Comparison of ENCODE assay signal across 11 cellular contexts in genomic region chr14:51849095-51849494, GRCh38. TPM values are rescaled to one million over a fixed set of nuclear protein-coding genes. Genes with fewer than 3 reads are reported as not detected.
A peak's percentile ranks its signal among the peaks of the same experiment; 100 is the strongest.
DNase-seq lines count a peak whose midpoint lies in the region; ATAC-seq and TF ChIP-seq lines count a peak whose summit lies in the region.
"Had no signal": no experiment of that assay in that cellular context is flagged by ENCODE, and none has a peak within 500 bp of the region (broad histone marks: within the 10 kb centered on the region; RNA-seq: fewer than 3 reads in every experiment).

No MANE protein-coding gene starts in this region.

- no peak overlapping the region for H3T11ph ChIP-seq in H9 (ENCODE audit: low read length)

- H3K4me3 Mint-ChIP-seq in CD14-positive monocyte = no peak overlapping the region
- H3K4me3 Mint-ChIP-seq in H9 = no peak overlapping the region

- H3K36me3 Mint-ChIP-seq in CD14-positive monocyte = no peaks in the 10 kb centered on the region
- H3K36me3 Mint-ChIP-seq in H9 (ENCODE audit: insufficient read depth in 1 of 3, low read depth in 3 of 3) = no peaks in the 10 kb centered on the region

- H3K4ac ChIP-seq in H9 (ENCODE audit: low read depth, low read length) = no peak overlapping the region; the same call in 1 of the 2 replicates

- H3K4me1 Mint-ChIP-seq in CD14-positive monocyte (peaks cover 53% of the 10 kb centered on the region), H9 (peaks cover 24% of the 10 kb centered on the region in 2 experiments)

- H3K14ac ChIP-seq in H9 (ENCODE audit: insufficient read depth, low read length) = no peak overlapping the region

- H3K79me1 ChIP-seq in H9 (ENCODE audit: insufficient read depth, low read depth, low read length, poor library complexity, severe bottlenecking) = no peaks in the 10 kb centered on the region

- H4K8ac ChIP-seq in H9 (replicated peaks; ENCODE audit: insufficient read length, low read depth, low read length) = no peak overlapping the region

- no peak for TF ChIP-seq CTCF in CD14-positive monocyte (IDR thresholded peaks at IDR 0.05)
- no peak for TF ChIP-seq CTCF in H9 (conservative IDR thresholded peaks at IDR 0.05)

- peak overlapping the region; percentile 59 for H4K91ac ChIP-seq in H9 (ENCODE audit: insufficient read length, low read depth, low read length)

- peak overlapping the region; percentile 66 to 100 (median 99) for H3K27ac Mint-ChIP-seq in CD14-positive monocyte
- no peak overlapping the region for H3K27ac Mint-ChIP-seq in H9

- H3K9me3 ChIP-seq in H9 (ENCODE audit: control insufficient read depth, low read depth, low read length) = no peaks in the 10 kb centered on the region

- H3K27ac ChIP-seq in H9 (ENCODE audit: insufficient read length, low read depth, low read length) = no peak overlapping the region

- H3K56ac ChIP-seq in H9 (ENCODE audit: insufficient read length, low read depth, low read length) = no peak overlapping the region

- no peak overlapping the region for H2BK120ac ChIP-seq in H9 (ENCODE audit: low read depth, low read length, poor library complexity, severe bottlenecking)

- no peak for ATAC-seq in HG02678 (IDR thresholded peaks at IDR 0.05; ENCODE audit: unreplicated experiment)
- ATAC-seq in GM19035 (IDR thresholded peaks at IDR 0.05; ENCODE audit: unreplicated experiment) = no peak
- ATAC-seq: Panc1 had no signal

- no peak overlapping the region for H4K5ac ChIP-seq in H9 (ENCODE audit: insufficient read length, low read depth, low read length)

- no peak overlapping the region for H2BK15ac ChIP-seq in H9 (ENCODE audit: low read depth, low read length)

- peaks cover 5% of the 10 kb centered on the region; the same call in 1 of the 2 replicates for H3K4me1 ChIP-seq in H9 (ENCODE audit: insufficient read depth, low read length)

- no peak overlapping the region for H3K18ac ChIP-seq in H9 (ENCODE audit: insufficient read length, low read depth, low read length)

- H4K20me1 ChIP-seq in H9 (ENCODE audit: control insufficient read depth, insufficient read depth, insufficient read length) = no peaks in the 10 kb centered on the region

- no peak overlapping the region for H2BK5ac ChIP-seq in H9 (ENCODE audit: insufficient read length, low read length)

- no peak overlapping the region for H2AFZ ChIP-seq in H9 (ENCODE audit: low read length)

- H3K23me2 ChIP-seq in H9 (ENCODE audit: insufficient read length, low read depth, low read length, poor library complexity, severe bottlenecking) = peaks cover 3% of the 10 kb centered on the region

- no peaks in the 10 kb centered on the region for H3K79me2 ChIP-seq in H9 (ENCODE audit: insufficient read depth, low read length)

- no CpG with 5 or more reads among the region's 2 CpGs for WGBS in H9 (ENCODE audit: extremely low coverage, insufficient read length, low lambda C conversion rate)

- H3K23ac ChIP-seq in H9 (ENCODE audit: insufficient read length, low read depth, low read length) = no peak overlapping the region

- no peak overlapping the region for H3K9ac ChIP-seq in H9 (ENCODE audit: extremely low read depth, insufficient read length, low read length)

- H2BK12ac ChIP-seq in H9 (ENCODE audit: insufficient read length, low read depth, low read length) = no peak overlapping the region

- no peak overlapping the region for H2BK20ac ChIP-seq in H9 (ENCODE audit: low read depth, low read length, poor library complexity, severe bottlenecking)

- DNase-seq in CD14-positive monocyte (ENCODE audit: low spot score) (no peak), H9 (no peak), kidney tubule cell (ENCODE audit: low spot score) (peak; percentile 63), NCI-H2081 (lab: John Stamatoyannopoulos, UW) (no peak), 8988T (no peak)
- DNase-seq in activated CD8-positive, alpha-beta memory T cell treated with anti-CD3 and anti-CD28 coated beads, Interleukin-2, amount 50 U/mL, for 48 hours = peak; percentile 74
- DNase-seq: Calu3, NCI-H1092 treated with DMSO at 0.1 percent for 48 hours had no signal

- no peak overlapping the region for H2AK5ac ChIP-seq in H9 (ENCODE audit: insufficient read length, low read length)

- intact Hi-C loops in CD14-positive monocyte (cut with micrococcal nuclease) = loop anchor here (5.0 to 10.0 kb wide), 4 partner anchors 33 to 62 kb away; no protein-coding TSS in a partner anchor

- H3K27me3 ChIP-seq in H9 (ENCODE audit: insufficient read depth, low read length) = no peaks in the 10 kb centered on the region

- H3K27me3 Mint-ChIP-seq in CD14-positive monocyte (ENCODE audit: low read depth in 3 of 3) = peaks cover 0 to 6% (median 0%) of the 10 kb centered on the region in 3 donors
- H3K27me3 Mint-ChIP-seq in H9 (ENCODE audit: low read depth) = no peaks in the 10 kb centered on the region

- H3K9me3 Mint-ChIP-seq in CD14-positive monocyte = peaks cover 0 to 7% (median 3%) of the 10 kb centered on the region in 7 donors
- no peaks in the 10 kb centered on the region; a peak in 1 of 5 replicates for H3K9me3 Mint-ChIP-seq in H9

- no peak overlapping the region for H3K4me2 ChIP-seq in H9 (ENCODE audit: insufficient read depth, insufficient read length, low read length)

RNA-seq across cellular contexts. Expression of gene GNG2, which starts 11.3 kb away (rescaled TPM):
- polyA plus RNA-seq in CD14-positive monocyte = 100 to 1,000 TPM; 146 to 151 TPM
- 7.0 and 7.9 TPM in 2 replicates for total RNA-seq in H9 (2021)
- total RNA-seq: Calu3 had no signal

Comparison
In these comparisons a context has a peak if more than half of its experiments do, and no peak if none do; other contexts are left out.
1. DNase-seq: peak in activated CD8-positive, alpha-beta memory T cell treated with anti-CD3 and anti-CD28 coated beads, Interleukin-2, amount 50 U/mL, for 48 hours (single experiment) and kidney tubule cell (single experiment); none in CD14-positive monocyte (single experiment), H9 (single experiment), NCI-H2081 (0 of 2) and 8988T (single experiment).
2. H3K27ac Mint-ChIP-seq: peak in CD14-positive monocyte (7 of 7); none in H9 (0 of 3).